1 cellular context compared by ENCODE assay signal in genomic region chr2:19312949-19313348, GRCh38.
TF ChIP-seq lines count a peak whose summit lies in the region.

No MANE protein-coding gene starts in this region.

TF ChIP-seq in WTC11, 78 proteins besides CTCF, POLR2A, EP300 and RAD21 (continued from another document):
- no peak for TF ChIP-seq ZNF512 (CRISPR knock-in tag; IDR thresholded peaks at IDR 0.05; ENCODE audit: borderline replicate concordance)
